ENCODE assay signal across 25 cellular contexts in genomic region chr1:145784409-145784808, GRCh38. TPM values are rescaled to one million over a fixed set of nuclear protein-coding genes. Genes with fewer than 3 reads are reported as not detected.
DNase-seq lines count a peak whose midpoint lies in the region; ATAC-seq, FAIRE-seq and TF ChIP-seq lines count a peak whose summit lies in the region.
"Had no signal": no experiment of that assay in that cellular context is flagged by ENCODE, and none has a peak within 500 bp of the region (broad histone marks: within the 10 kb centered on the region; RNA-seq: fewer than 3 reads in every experiment).

No MANE protein-coding gene starts in this region.

- H3K4me2 ChIP-seq in endothelial cell of umbilical vein (ENCODE audit: insufficient read depth, low read length) = no peak overlapping the region
- H3K4me2 ChIP-seq: neural progenitor cell, PC-9 had no signal

- peaks cover 12% of the 10 kb centered on the region for H3K36me3 Mint-ChIP-seq in type B pancreatic cell

- intact Hi-C loops in endothelial cell of umbilical vein (cut with micrococcal nuclease) (loop anchor here (5.0 kb wide), 1 partner anchor 42 kb away; no protein-coding TSS in a partner anchor), tibial artery (cut with DNase I; ENCODE audit: low total_unique reads) (no loop called here)

- H3K9me3 ChIP-seq in SJSA1 (replicated peaks) (no peaks in the 10 kb centered on the region), endothelial cell of umbilical vein (replicated peaks; ENCODE audit: control insufficient read depth, insufficient read depth, low read length) (no peaks in the 10 kb centered on the region), tibial artery (no peaks in the 10 kb centered on the region)
- H3K9me3 ChIP-seq: SJCRH30 had no signal

- POLR2A ChIA-PET in endothelial cell of umbilical vein (lab: Charles Lee) = no interaction called here

- no peaks in the 10 kb centered on the region for H4K20me1 ChIP-seq in endothelial cell of umbilical vein (replicated peaks; ENCODE audit: control insufficient read depth, extremely low read depth, insufficient read depth, low read length)

- CTCF ChIA-PET in endothelial cell of umbilical vein (lab: Charles Lee) = interaction anchor here (1.1 kb wide), 1 partner anchor 64 kb away, joined by 3 read pairs; no protein-coding TSS in a partner anchor

- dilution Hi-C loops in endothelial cell of umbilical vein (cut with MboI; ENCODE audit: extremely low pct_ligation_motif_present, low sequenced_read_pairs) = no loop called here

- TF ChIP-seq CTCF in endothelial cell of umbilical vein (IDR thresholded peaks at IDR 0.05; ENCODE audit: extremely low read depth in 1 of 2, insufficient read depth in 1 of 2, low read depth in 1 of 2, low read length in 2 of 2) (no peak), tibial artery (IDR thresholded peaks at IDR 0.05) (no peak), type B pancreatic cell (conservative IDR thresholded peaks at IDR 0.05) (no peak)

- no peak for ATAC-seq in HG03159 (IDR thresholded peaks at IDR 0.05; ENCODE audit: unreplicated experiment)
- ATAC-seq: activated naive CD8-positive, alpha-beta T cell treated with anti-CD3 and anti-CD28 coated beads, Interleukin-2, amount 50 U/mL, for 24 hours; GM12878 had no signal

- H3K27ac Mint-ChIP-seq in type B pancreatic cell = no peak overlapping the region
- H3K27ac Mint-ChIP-seq: activated naive CD8-positive, alpha-beta T cell treated with anti-CD3 and anti-CD28 coated beads, Interleukin-2, amount 50 U/mL, for 24 hours; neural progenitor cell; T-helper 1 cell treated with Interleukin-12 subunit alpha and Interleukin-12 subunit beta and Interleukin-4 antibody, amounts not matched to agents 30 μg/mL and 1 μg/mL, for 36 hours had no signal

- peak overlapping the region; percentile 10 for H3K9ac ChIP-seq in endothelial cell of umbilical vein (replicated peaks; ENCODE audit: extremely low read depth, insufficient read depth, low read length)
- H3K9ac ChIP-seq: neural progenitor cell had no signal

- no peaks in the 10 kb centered on the region for H3K9me3 Mint-ChIP-seq in type B pancreatic cell
- H3K9me3 Mint-ChIP-seq: activated naive CD8-positive, alpha-beta T cell treated with anti-CD3 and anti-CD28 coated beads, Interleukin-2, amount 50 U/mL, for 24 hours; CD4-positive, CD25-positive, alpha-beta regulatory T cell; neural progenitor cell; T-helper 1 cell treated with Interleukin-12 subunit alpha and Interleukin-12 subunit beta and Interleukin-4 antibody, amounts not matched to agents 30 μg/mL and 1 μg/mL, for 36 hours had no signal

- H3K79me2 ChIP-seq in endothelial cell of umbilical vein (ENCODE audit: control insufficient read depth, insufficient read depth, low read length) = peaks cover 7% of the 10 kb centered on the region

- H3K27ac ChIP-seq in SJSA1 = peak overlapping the region; percentile 53
- no peak overlapping the region for H3K27ac ChIP-seq in endothelial cell of umbilical vein (ENCODE audit: insufficient read depth, low read depth, low read length)
- peak overlapping the region; percentile 68 to 78 for H3K27ac ChIP-seq in tibial artery
- H3K27ac ChIP-seq: neural progenitor cell, SJCRH30 had no signal

- no peak overlapping the region for H3K4me3 Mint-ChIP-seq in type B pancreatic cell
- H3K4me3 Mint-ChIP-seq: activated naive CD8-positive, alpha-beta T cell treated with anti-CD3 and anti-CD28 coated beads, Interleukin-2, amount 50 U/mL, for 24 hours; CD4-positive, CD25-positive, alpha-beta regulatory T cell; neural progenitor cell; T-helper 1 cell treated with Interleukin-12 subunit alpha and Interleukin-12 subunit beta and Interleukin-4 antibody, amounts not matched to agents 30 μg/mL and 1 μg/mL, for 36 hours had no signal

- peaks cover 3% of the 10 kb centered on the region for H3K9me1 ChIP-seq in endothelial cell of umbilical vein (replicated peaks; ENCODE audit: control insufficient read depth, extremely low read depth, insufficient read depth, low read length)

- no TSS peak for BruUV-seq in endothelial cell of umbilical vein (replicated peaks; lab: Mats Ljungman, UMichigan)

- H3K4me3 ChIP-seq in SJSA1 (no peak overlapping the region), endothelial cell of umbilical vein (replicated peaks in 1 of 3; ENCODE audit: insufficient read depth in 1 of 3, low read depth in 1 of 3, low read length in 3 of 3) (no peak overlapping the region), tibial artery (peak overlapping the region; percentile 40 to 41)
- H3K4me3 ChIP-seq: GM12878, neural progenitor cell, PC-9, SJCRH30 had no signal

- DNase-seq in SJSA1 (ENCODE audit: low read depth in 1 of 2, low spot score in 2 of 2) = peak in 1 of 2 experiments; percentile 16
- no peak for DNase-seq in endothelial cell of umbilical vein (ENCODE audit: low read depth, low spot score)
- DNase-seq in myocyte (ENCODE audit: low read depth) = peak; percentile 61
- no peak for DNase-seq in tibial artery
- DNase-seq in stimulated activated CD4-positive, alpha-beta T cell treated with anti-CD3 and anti-CD28 coated beads, Interleukin-4, amount 100 ng/mL, for 24 hours = no peak
- no peak for DNase-seq in type B pancreatic cell (ENCODE audit: extremely low spot score, unreplicated experiment)
- DNase-seq: activated CD4-positive, alpha-beta T cell treated with anti-CD3 and anti-CD28 coated beads, Interleukin-2, amount 50 U/mL, for 4 hours; activated effector memory CD4-positive, alpha-beta T cell treated with anti-CD3 and anti-CD28 coated beads, Interleukin-2, amount 50 U/mL, for 16 hours; activated naive CD8-positive, alpha-beta T cell treated with anti-CD3 and anti-CD28 coated beads, Interleukin-2, amount 50 U/mL, for 24 hours; CD4-positive, CD25-positive, alpha-beta regulatory T cell; central memory CD4-positive, alpha-beta T cell; DMS153; effector memory CD4-positive, alpha-beta T cell; KG1; left cardiac atrium; midbrain; NCI-H1930; NCI-H226; PC-9; SJCRH30; substantia nigra had no signal

- H3K36me3 ChIP-seq in SJSA1 = peaks cover 28% of the 10 kb centered on the region
- H3K36me3 ChIP-seq in endothelial cell of umbilical vein (ENCODE audit: control insufficient read depth in 2 of 2, extremely low read depth in 1 of 2, insufficient read depth in 2 of 2, low read length in 2 of 2) = peaks cover 2 to 9% of the 10 kb centered on the region in 2 experiments
- H3K36me3 ChIP-seq in tibial artery = peaks cover 0 to 17% (median 7%) of the 10 kb centered on the region in 3 donors
- H3K36me3 ChIP-seq: neural progenitor cell had no signal

- no peak for FAIRE-seq in endothelial cell of umbilical vein (lab: Jason Lieb, UNC)
- FAIRE-seq: GM12878 had no signal

- peaks cover 4% of the 10 kb centered on the region for H3K4me1 Mint-ChIP-seq in type B pancreatic cell (ENCODE audit: unreplicated experiment)
- H3K4me1 Mint-ChIP-seq: neural progenitor cell had no signal

- no peak overlapping the region for H2AFZ ChIP-seq in endothelial cell of umbilical vein (ENCODE audit: low read depth, low read length)
- H2AFZ ChIP-seq: neural progenitor cell, PC-9 had no signal

- H3K27me3 ChIP-seq in SJSA1 (replicated peaks) (no peaks in the 10 kb centered on the region), endothelial cell of umbilical vein (ENCODE audit: control insufficient read depth in 2 of 2, insufficient read depth in 2 of 2, low read length in 2 of 2) (no peaks in the 10 kb centered on the region), tibial artery (no peaks in the 10 kb centered on the region)
- H3K27me3 ChIP-seq: neural progenitor cell, SJCRH30 had no signal

- peaks cover 51% of the 10 kb centered on the region for H3K4me1 ChIP-seq in SJSA1 (replicated peaks)
- peaks cover 52% of the 10 kb centered on the region for H3K4me1 ChIP-seq in endothelial cell of umbilical vein (ENCODE audit: control insufficient read depth, extremely low read depth, insufficient read depth, low read length)
- H3K4me1 ChIP-seq in tibial artery = peaks cover 0 to 56% (median 2%) of the 10 kb centered on the region in 4 donors
- H3K4me1 ChIP-seq: SJCRH30 had no signal

- no peaks in the 10 kb centered on the region for H3K27me3 Mint-ChIP-seq in type B pancreatic cell
- H3K27me3 Mint-ChIP-seq: activated naive CD8-positive, alpha-beta T cell treated with anti-CD3 and anti-CD28 coated beads, Interleukin-2, amount 50 U/mL, for 24 hours; CD4-positive, CD25-positive, alpha-beta regulatory T cell had no signal

- TF ChIP-seq POLR2A in endothelial cell of umbilical vein (IDR thresholded peaks at IDR 0.05; ENCODE audit: low read depth, low read length) = no peak

TF ChIP-seq in endothelial cell of umbilical vein, 7 proteins besides CTCF, POLR2A, EP300 and RAD21:
- TF ChIP-seq JUN (IDR thresholded peaks at IDR 0.05; ENCODE audit: borderline replicate concordance, insufficient read depth, insufficient read length, low read depth) (no peak), MYC (IDR thresholded peaks at IDR 0.05; ENCODE audit: low read depth, low read length) (no peak)

RNA-seq across cellular contexts. Expression of gene RNF115, which starts 39.5 kb away (rescaled TPM):
- total RNA-seq in SJSA1 (2014; rRNA removed; shearing (Covaris generic)) = 17.5 and 23.8 TPM in 2 replicates
- 17.3 and 20.5 TPM in 2 replicates for total RNA-seq in endothelial cell of umbilical vein
- 6.4 and 7.6 TPM in 2 replicates for polyA plus RNA-seq in endothelial cell of umbilical vein
- 8.2 and 8.3 TPM in 2 replicates for polyA plus RNA-seq in endothelial cell of umbilical vein (2011; cell fraction: cytosol; rRNA removed)
- 20.5 and 22.1 TPM in 2 replicates for polyA plus RNA-seq in endothelial cell of umbilical vein (2011; cell fraction: nucleus; rRNA removed)
- polyA plus RNA-seq in endothelial cell of umbilical vein (2012) = 7.9 and 11.6 TPM in 2 replicates
- 14.3 and 16.2 TPM in 2 replicates for polyA minus RNA-seq in endothelial cell of umbilical vein
- 4.8 TPM for polyA minus RNA-seq in endothelial cell of umbilical vein (2011; cell fraction: cytosol; rRNA and poly(A)+ RNA removed)
- 17.6 and 22.6 TPM in 2 replicates for polyA minus RNA-seq in endothelial cell of umbilical vein (2011; cell fraction: nucleus; rRNA and poly(A)+ RNA removed)
- 22.7 and 30.4 TPM in 2 replicates for total RNA-seq in myocyte
- 17.9 TPM for polyA plus RNA-seq in myocyte (2012)
- 9.2 and 10.6 TPM in 2 replicates for total RNA-seq in type B pancreatic cell (ENCODE audit: low replicate concordance)

RNA-seq across cellular contexts. Expression of gene POLR3C, which starts 39.6 kb away (rescaled TPM):
- total RNA-seq in SJSA1 (2014; rRNA removed; shearing (Covaris generic)) = 56.2 and 78.6 TPM in 2 replicates
- 30.4 and 31.0 TPM in 2 replicates for total RNA-seq in endothelial cell of umbilical vein
- polyA plus RNA-seq in endothelial cell of umbilical vein = 28.4 and 29.5 TPM in 2 replicates
- polyA plus RNA-seq in endothelial cell of umbilical vein (2011; cell fraction: cytosol; rRNA removed) = 38.1 and 38.3 TPM in 2 replicates
- 52.1 and 53.3 TPM in 2 replicates for polyA plus RNA-seq in endothelial cell of umbilical vein (2011; cell fraction: nucleus; rRNA removed)
- polyA plus RNA-seq in endothelial cell of umbilical vein (2012) = 22.1 and 27.2 TPM in 2 replicates
- 42.6 and 48.0 TPM in 2 replicates for polyA minus RNA-seq in endothelial cell of umbilical vein
- polyA minus RNA-seq in endothelial cell of umbilical vein (2011; cell fraction: cytosol; rRNA and poly(A)+ RNA removed) = 23.2 TPM
- polyA minus RNA-seq in endothelial cell of umbilical vein (2011; cell fraction: nucleus; rRNA and poly(A)+ RNA removed) = 24.2 and 29.4 TPM in 2 replicates
- total RNA-seq in myocyte = 26.8 and 27.2 TPM in 2 replicates
- polyA plus RNA-seq in myocyte (2012) = 26.0 TPM
- 27.6 and 28.3 TPM in 2 replicates for total RNA-seq in type B pancreatic cell (ENCODE audit: low replicate concordance)

Comparison
In these comparisons a context has a peak if more than half of its experiments do, and no peak if none do; other contexts are left out.
1. H3K4me3 ChIP-seq: peak in tibial artery (2 of 2); none in SJSA1 (single experiment) and endothelial cell of umbilical vein (0 of 3).